In genomic region chr16:53782148-53782547, GRCh38 we compare ENCODE assay signal across 15 cellular contexts.
A peak's percentile ranks its signal among the peaks of the same experiment; 100 is the strongest.
DNase-seq lines count a peak whose midpoint lies in the region; ATAC-seq and TF ChIP-seq lines count a peak whose summit lies in the region.
"Had no signal": no experiment of that assay in that cellular context is flagged by ENCODE, and none has a peak within 500 bp of the region (broad histone marks: within the 10 kb centered on the region; RNA-seq: fewer than 3 reads in every experiment).

No MANE protein-coding gene starts in this region.

- H4K20me1 ChIP-seq in PC-9 (ENCODE audit: insufficient read depth) = no peaks in the 10 kb centered on the region

- no peaks in the 10 kb centered on the region for H3K27me3 ChIP-seq in PC-9 (ENCODE audit: insufficient read depth, low read depth)
- H3K27me3 ChIP-seq: BLaER1 treated with 17β-estradiol and CSF1 and Interleukin-3, amounts not matched to agents 10 nM and 100 nM had no signal

- BruUV-seq in Calu3 (replicated peaks; lab: Mats Ljungman, UMichigan) (no TSS peak), PC-9 (replicated peaks; lab: Mats Ljungman, UMichigan) (no TSS peak), MCF 10A (replicated peaks; lab: Mats Ljungman, UMichigan) (no TSS peak)

- POLR2A ChIA-PET in PC-9 (lab: Charles Lee; ENCODE audit: unreplicated experiment) (no interaction called here), MCF 10A (lab: Yijun Ruan, JAX) (interaction anchor here (0.8 to 1.6 kb wide), 6 partner anchors 14 to 501 kb away, joined by 3 to 6 read pairs (median 4); no protein-coding TSS in a partner anchor)

- H3K79me2 ChIP-seq in PC-9 (ENCODE audit: low read depth) = peaks cover 80% of the 10 kb centered on the region

- H3K27ac ChIP-seq in PC-9 = peak overlapping the region; percentile 62; the same call in 1 of the 2 replicates
- H3K27ac ChIP-seq: BLaER1 treated with 17β-estradiol and CSF1 and Interleukin-3, amounts not matched to agents 10 nM and 100 nM had no signal

- peak; percentile 81 for ATAC-seq in left lobe of liver
- no peak for ATAC-seq in GM21619 (IDR thresholded peaks at IDR 0.05; ENCODE audit: unreplicated experiment)

- intact Hi-C loops in Calu3 (cut with micrococcal nuclease; ENCODE audit: unreplicated experiment) (loop anchor here (5.0 kb wide), 1 partner anchor 35 kb away; no protein-coding TSS in a partner anchor), PC-9 (cut with micrococcal nuclease; ENCODE audit: unreplicated experiment) (loop anchor here (10.0 kb wide), 1 partner anchor 83 kb away; no protein-coding TSS in a partner anchor), MCF 10A (cut with micrococcal nuclease) (loop anchor here (5.0 kb wide), 1 partner anchor 35 kb away; no protein-coding TSS in a partner anchor)

- H3K27me3 Mint-ChIP-seq in Calu3 (ENCODE audit: unreplicated experiment) (no peaks in the 10 kb centered on the region), MCF 10A (ENCODE audit: insufficient read depth, unreplicated experiment) (no peaks in the 10 kb centered on the region)
- H3K27me3 Mint-ChIP-seq: CD4-positive, alpha-beta T cell had no signal

- peaks cover 27% of the 10 kb centered on the region; the same call in 1 of the 2 replicates for H3F3A ChIP-seq in PC-9 (ENCODE audit: insufficient read depth, low read depth)

- H3K4me2 ChIP-seq in PC-9 = peak overlapping the region; percentile 56
- H3K4me2 ChIP-seq: BLaER1 treated with 17β-estradiol and CSF1 and Interleukin-3, amounts not matched to agents 10 nM and 100 nM had no signal

- no peak overlapping the region for H3K4me3 ChIP-seq in PC-9
- H3K4me3 ChIP-seq: BLaER1 treated with 17β-estradiol and CSF1 and Interleukin-3, amounts not matched to agents 10 nM and 100 nM had no signal

- no peaks in the 10 kb centered on the region for H3K36me3 ChIP-seq in PC-9 (ENCODE audit: low read depth)

- peak overlapping the region; percentile 9 for H3K4me3 Mint-ChIP-seq in Calu3 (ENCODE audit: low read depth, unreplicated experiment)
- H3K4me3 Mint-ChIP-seq in MCF 10A (ENCODE audit: unreplicated experiment) = no peak overlapping the region
- H3K4me3 Mint-ChIP-seq: CD4-positive, alpha-beta T cell; H9 had no signal

- no peaks in the 10 kb centered on the region for H3K9me3 ChIP-seq in PC-9 (ENCODE audit: insufficient read depth, low read depth)

- CTCF ChIA-PET in Calu3 (lab: Charles Lee) (interaction anchor here (1.1 kb wide), 1 partner anchor 34 kb away, joined by 4 read pairs; no protein-coding TSS in a partner anchor), PC-9 (lab: Charles Lee) (no interaction called here), MCF 10A (lab: Yijun Ruan, JAX) (interaction anchor here (0.6 to 2.2 kb wide), 2 partner anchors 13 to 1153 kb away, joined by 3 to 6 read pairs; no protein-coding TSS in a partner anchor)

- H3K27ac Mint-ChIP-seq in Calu3 (ENCODE audit: unreplicated experiment) (peak overlapping the region; percentile 43), MCF 10A (ENCODE audit: low read depth, unreplicated experiment) (peak overlapping the region; percentile 78)
- H3K27ac Mint-ChIP-seq: CD4-positive, alpha-beta T cell; H9 had no signal

- H3K9me3 Mint-ChIP-seq in Calu3 (ENCODE audit: low read depth, unreplicated experiment) (no peaks in the 10 kb centered on the region), MCF 10A (ENCODE audit: unreplicated experiment) (no peaks in the 10 kb centered on the region)
- H3K9me3 Mint-ChIP-seq: CD4-positive, alpha-beta T cell; H9 had no signal

- H2AFZ ChIP-seq in PC-9 = no peak overlapping the region

- H3K4me1 Mint-ChIP-seq in Calu3 (ENCODE audit: low read depth, unreplicated experiment) (peaks cover 66% of the 10 kb centered on the region), MCF 10A (ENCODE audit: insufficient read depth, unreplicated experiment) (peaks cover 62% of the 10 kb centered on the region)

- peaks cover 79% of the 10 kb centered on the region for H3K4me1 ChIP-seq in PC-9 (replicated peaks; ENCODE audit: insufficient read depth)

- TF ChIP-seq CTCF in Calu3 (IDR thresholded peaks at IDR 0.05; ENCODE audit: unreplicated experiment) (no peak), PC-9 (conservative IDR thresholded peaks at IDR 0.05) (no peak), MCF 10A (IDR thresholded peaks at IDR 0.05; ENCODE audit: unreplicated experiment) (no peak)

- H3K36me3 Mint-ChIP-seq in Calu3 (ENCODE audit: insufficient read depth, unreplicated experiment) (no peaks in the 10 kb centered on the region), MCF 10A (ENCODE audit: insufficient read depth, unreplicated experiment) (peaks cover 17% of the 10 kb centered on the region)

- H3K9me2 ChIP-seq in PC-9 (ENCODE audit: insufficient read depth) = no peaks in the 10 kb centered on the region

- DNase-seq in Calu3 = peak; percentile 28
- no peak for DNase-seq in PC-9
- no peak for DNase-seq in MCF 10A (ENCODE audit: unreplicated experiment)
- no peak for DNase-seq in left lobe of liver (ENCODE audit: low spot score)
- DNase-seq in UCSD-AML1 (lab: John Stamatoyannopoulos, UW; ENCODE audit: unreplicated experiment) = no peak
- no peak for DNase-seq in T1000 (lab: John Stamatoyannopoulos, UW)
- DNase-seq: AML-193; CD4-positive, alpha-beta T cell; DMS153; DND-41; GDM1; GOT3; H9 had no signal
